13 cellular contexts compared by ENCODE assay signal in genomic region chr5:155727512-155728145, GRCh38.
DNase-seq lines count a peak whose midpoint lies in the region; ATAC-seq and TF ChIP-seq lines count a peak whose summit lies in the region.
"Had no signal": no experiment of that assay in that cellular context is flagged by ENCODE, and none has a peak within 500 bp of the region (broad histone marks: within the 10 kb centered on the region; RNA-seq: fewer than 3 reads in every experiment).

No MANE protein-coding gene starts in this region.

- H3K27ac Mint-ChIP-seq in activated naive CD4-positive, alpha-beta T cell treated with anti-CD3 and anti-CD28 coated beads, Interleukin-2, amount 50 U/mL, for 72 hours = no peak overlapping the region
- H3K27ac Mint-ChIP-seq: B cell had no signal

- H3K36me3 ChIP-seq in heart left ventricle = no peaks in the 10 kb centered on the region
- no peaks in the 10 kb centered on the region for H3K36me3 ChIP-seq in left ventricle myocardium inferior
- no peaks in the 10 kb centered on the region for H3K36me3 ChIP-seq in neuron (ENCODE audit: insufficient read depth, low read length)
- no peaks in the 10 kb centered on the region for H3K36me3 ChIP-seq in aorta (ENCODE audit: control insufficient read depth in 1 of 2, insufficient read depth in 2 of 2, low read length in 1 of 2)
- H3K36me3 ChIP-seq: HAP-1, tibial nerve had no signal

- H3K4me1 ChIP-seq in heart left ventricle (peaks cover 0 to 28% (median 6%) of the 10 kb centered on the region in 12 donors), left ventricle myocardium inferior (peaks cover 34% of the 10 kb centered on the region), neuron (ENCODE audit: insufficient read depth, low read length) (no peaks in the 10 kb centered on the region), aorta (ENCODE audit: control insufficient read depth in 1 of 2, insufficient read depth in 2 of 2, low read length in 2 of 2) (no peaks in the 10 kb centered on the region)
- H3K4me1 ChIP-seq: HAP-1 had no signal

- H3K36me3 Mint-ChIP-seq in activated naive CD4-positive, alpha-beta T cell treated with anti-CD3 and anti-CD28 coated beads, Interleukin-2, amount 50 U/mL, for 72 hours = peaks cover 8 to 24% of the 10 kb centered on the region in 2 donors
- H3K36me3 Mint-ChIP-seq: T-cell had no signal

- H3K9me3 Mint-ChIP-seq in activated naive CD4-positive, alpha-beta T cell treated with anti-CD3 and anti-CD28 coated beads, Interleukin-2, amount 50 U/mL, for 72 hours = no peaks in the 10 kb centered on the region
- H3K9me3 Mint-ChIP-seq: T-cell had no signal

- no peak overlapping the region for H2AFZ ChIP-seq in neuron (ENCODE audit: low read depth, low read length)

- ATAC-seq in heart left ventricle (no peak), Right ventricle myocardium superior (ENCODE audit: poor library complexity) (no peak), aorta (ENCODE audit: low FRiP score) (no peak), GM18520 (IDR thresholded peaks at IDR 0.05; ENCODE audit: unreplicated experiment) (no peak)
- ATAC-seq in activated naive CD4-positive, alpha-beta T cell treated with anti-CD3 and anti-CD28 coated beads, Interleukin-2, amount 50 U/mL, for 72 hours = no peak

- H3K9me3 ChIP-seq in heart left ventricle (no peaks in the 10 kb centered on the region), left ventricle myocardium inferior (replicated peaks) (no peaks in the 10 kb centered on the region), neuron (ENCODE audit: low read length) (no peaks in the 10 kb centered on the region), aorta (ENCODE audit: control insufficient read depth, low read length) (peaks cover 2% of the 10 kb centered on the region)
- H3K9me3 ChIP-seq: HAP-1, tibial nerve had no signal

- H3K4me3 ChIP-seq in heart left ventricle (peak overlapping the region; percentile 5 to 64 (median 59)), left ventricle myocardium inferior (peak overlapping the region; percentile 71), neuron (ENCODE audit: low read length) (peak overlapping the region; percentile 24), aorta (ENCODE audit: low read length in 2 of 2) (peak overlapping the region; percentile 16 to 24)
- H3K4me3 ChIP-seq: HAP-1 had no signal

- peak overlapping the region in 10 of 12 donors; percentile 76 to 89 (median 85) for H3K27ac ChIP-seq in heart left ventricle
- H3K27ac ChIP-seq in left ventricle myocardium inferior (replicated peaks) = peak overlapping the region; percentile 93
- H3K27ac ChIP-seq in aorta (ENCODE audit: low read depth in 1 of 2, low read length in 2 of 2) = no peak overlapping the region
- H3K27ac ChIP-seq: tibial nerve had no signal

- H3K27me3 ChIP-seq in heart left ventricle (peaks cover 0 to 49% (median 16%) of the 10 kb centered on the region in 9 donors), left ventricle myocardium inferior (ENCODE audit: low read depth) (peaks cover 62% of the 10 kb centered on the region), neuron (ENCODE audit: insufficient read depth, low read length) (peaks cover 52% of the 10 kb centered on the region), aorta (ENCODE audit: control insufficient read depth in 1 of 2, insufficient read depth in 2 of 2, low read length in 1 of 2) (no peaks in the 10 kb centered on the region)

- TF ChIP-seq CTCF in heart left ventricle (IDR thresholded peaks at IDR 0.05) (no peak), left ventricle myocardium inferior (IDR thresholded peaks at IDR 0.05; ENCODE audit: borderline replicate concordance) (no peak)

- intact Hi-C loops in heart left ventricle (cut with DNase I) (loop anchor here in 7 of 10 donors (2.0 to 10.0 kb wide), 10 partner anchors 113 to 755 kb away; no protein-coding TSS in a partner anchor), Right ventricle myocardium superior (cut with DNase I) (loop anchor here (10.0 kb wide), 1 partner anchor 583 kb away; no protein-coding TSS in a partner anchor), left ventricle myocardium inferior (cut with micrococcal nuclease) (no loop called here), aorta (cut with DNase I) (no loop called here)

- 3 to 6% (median 4%) methylated on average over 27 to 36 of the region's 36 CpGs for WGBS in heart left ventricle, 4 donors
- WGBS in aorta, 2 donors = 3% methylated on average over 29 to 36 of the region's 36 CpGs

- DNase-seq in heart left ventricle (peak in 1 of 5 donors; percentile 18), Right ventricle myocardium superior (no peak), left ventricle myocardium inferior (no peak), aorta (peak in 1 of 2 donors; percentile 38)
- no peak for DNase-seq in activated naive CD4-positive, alpha-beta T cell treated with anti-CD3 and anti-CD28 coated beads, Interleukin-2, amount 50 U/mL, for 72 hours (ENCODE audit: low spot score in 2 of 2)
- DNase-seq in activated CD4-positive, alpha-beta T cell treated with anti-CD3 and anti-CD28 coated beads, Interleukin-2, amount 50 U/mL, for 1 hour = no peak
- DNase-seq: activated effector memory CD4-positive, alpha-beta T cell treated with Interleukin-2 at 50 U/mL for 16 hours had no signal

- TF ChIP-seq POLR2A in heart left ventricle (IDR thresholded peaks at IDR 0.05) = no peak

Comparison
In these comparisons a context has a peak if more than half of its experiments do, and no peak if none do; other contexts are left out.
1. intact Hi-C loops: an anchor here in heart left ventricle (2.0 to 10.0 kb wide) and Right ventricle myocardium superior (10.0 kb wide); none called in left ventricle myocardium inferior and aorta.
2. H3K27ac ChIP-seq: peak in heart left ventricle (10 of 12) and left ventricle myocardium inferior (single experiment); none in aorta (0 of 2).
3. H3K4me3 ChIP-seq: peak in every context shown above with its lines; median percentile 71 in left ventricle myocardium inferior; 59 in heart left ventricle; 24 in neuron; 20 in aorta.